In the genomic region with DNA sequence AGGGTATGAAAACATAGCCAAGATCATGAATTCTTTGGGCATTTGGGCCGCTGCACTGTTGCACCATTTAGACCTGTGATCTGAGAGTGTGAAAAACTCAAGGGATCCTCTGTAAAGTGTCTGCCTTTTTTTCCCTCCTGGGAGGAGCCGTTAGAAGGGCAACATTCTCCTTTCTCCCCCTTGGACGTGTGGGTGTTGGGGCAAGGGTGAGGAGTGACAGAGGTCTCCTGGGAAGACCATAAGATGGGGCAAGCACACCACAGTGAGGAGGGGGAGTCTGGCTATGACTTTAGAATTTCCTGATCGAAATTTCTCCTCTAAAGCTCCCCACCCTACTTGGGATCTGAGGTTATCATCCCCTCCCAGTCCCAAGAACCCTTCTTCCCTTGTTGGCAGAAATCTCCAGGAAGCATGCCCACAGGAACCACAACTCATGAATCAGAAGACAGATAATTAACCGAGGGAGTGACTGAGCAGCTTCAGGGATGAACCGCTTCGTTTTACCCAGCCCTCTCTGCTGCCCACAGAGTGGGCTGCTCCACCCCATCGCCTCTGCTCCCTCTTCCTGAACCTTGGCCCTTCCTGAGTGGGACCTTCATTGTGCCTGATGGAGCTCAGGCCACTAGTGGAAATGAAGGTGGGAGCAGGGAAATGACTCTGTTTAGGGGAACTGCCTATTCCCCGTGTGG, we compare ENCODE assay signal across 1 cellular context.
A peak's percentile ranks its signal among the peaks of the same experiment; 100 is the strongest.
TF ChIP-seq lines count a peak whose summit lies in the region.

No MANE protein-coding gene starts in this region.

TF ChIP-seq in GM23338, 12 proteins besides CTCF, POLR2A, EP300 and RAD21:
- TF ChIP-seq EZH2phosphoT487 (IDR thresholded peaks at IDR 0.05; ENCODE audit: unreplicated experiment): no peak
- TF ChIP-seq JUNB (IDR thresholded peaks at IDR 0.05; ENCODE audit: unreplicated experiment): peak; percentile 76
- TF ChIP-seq, protein P1, sequence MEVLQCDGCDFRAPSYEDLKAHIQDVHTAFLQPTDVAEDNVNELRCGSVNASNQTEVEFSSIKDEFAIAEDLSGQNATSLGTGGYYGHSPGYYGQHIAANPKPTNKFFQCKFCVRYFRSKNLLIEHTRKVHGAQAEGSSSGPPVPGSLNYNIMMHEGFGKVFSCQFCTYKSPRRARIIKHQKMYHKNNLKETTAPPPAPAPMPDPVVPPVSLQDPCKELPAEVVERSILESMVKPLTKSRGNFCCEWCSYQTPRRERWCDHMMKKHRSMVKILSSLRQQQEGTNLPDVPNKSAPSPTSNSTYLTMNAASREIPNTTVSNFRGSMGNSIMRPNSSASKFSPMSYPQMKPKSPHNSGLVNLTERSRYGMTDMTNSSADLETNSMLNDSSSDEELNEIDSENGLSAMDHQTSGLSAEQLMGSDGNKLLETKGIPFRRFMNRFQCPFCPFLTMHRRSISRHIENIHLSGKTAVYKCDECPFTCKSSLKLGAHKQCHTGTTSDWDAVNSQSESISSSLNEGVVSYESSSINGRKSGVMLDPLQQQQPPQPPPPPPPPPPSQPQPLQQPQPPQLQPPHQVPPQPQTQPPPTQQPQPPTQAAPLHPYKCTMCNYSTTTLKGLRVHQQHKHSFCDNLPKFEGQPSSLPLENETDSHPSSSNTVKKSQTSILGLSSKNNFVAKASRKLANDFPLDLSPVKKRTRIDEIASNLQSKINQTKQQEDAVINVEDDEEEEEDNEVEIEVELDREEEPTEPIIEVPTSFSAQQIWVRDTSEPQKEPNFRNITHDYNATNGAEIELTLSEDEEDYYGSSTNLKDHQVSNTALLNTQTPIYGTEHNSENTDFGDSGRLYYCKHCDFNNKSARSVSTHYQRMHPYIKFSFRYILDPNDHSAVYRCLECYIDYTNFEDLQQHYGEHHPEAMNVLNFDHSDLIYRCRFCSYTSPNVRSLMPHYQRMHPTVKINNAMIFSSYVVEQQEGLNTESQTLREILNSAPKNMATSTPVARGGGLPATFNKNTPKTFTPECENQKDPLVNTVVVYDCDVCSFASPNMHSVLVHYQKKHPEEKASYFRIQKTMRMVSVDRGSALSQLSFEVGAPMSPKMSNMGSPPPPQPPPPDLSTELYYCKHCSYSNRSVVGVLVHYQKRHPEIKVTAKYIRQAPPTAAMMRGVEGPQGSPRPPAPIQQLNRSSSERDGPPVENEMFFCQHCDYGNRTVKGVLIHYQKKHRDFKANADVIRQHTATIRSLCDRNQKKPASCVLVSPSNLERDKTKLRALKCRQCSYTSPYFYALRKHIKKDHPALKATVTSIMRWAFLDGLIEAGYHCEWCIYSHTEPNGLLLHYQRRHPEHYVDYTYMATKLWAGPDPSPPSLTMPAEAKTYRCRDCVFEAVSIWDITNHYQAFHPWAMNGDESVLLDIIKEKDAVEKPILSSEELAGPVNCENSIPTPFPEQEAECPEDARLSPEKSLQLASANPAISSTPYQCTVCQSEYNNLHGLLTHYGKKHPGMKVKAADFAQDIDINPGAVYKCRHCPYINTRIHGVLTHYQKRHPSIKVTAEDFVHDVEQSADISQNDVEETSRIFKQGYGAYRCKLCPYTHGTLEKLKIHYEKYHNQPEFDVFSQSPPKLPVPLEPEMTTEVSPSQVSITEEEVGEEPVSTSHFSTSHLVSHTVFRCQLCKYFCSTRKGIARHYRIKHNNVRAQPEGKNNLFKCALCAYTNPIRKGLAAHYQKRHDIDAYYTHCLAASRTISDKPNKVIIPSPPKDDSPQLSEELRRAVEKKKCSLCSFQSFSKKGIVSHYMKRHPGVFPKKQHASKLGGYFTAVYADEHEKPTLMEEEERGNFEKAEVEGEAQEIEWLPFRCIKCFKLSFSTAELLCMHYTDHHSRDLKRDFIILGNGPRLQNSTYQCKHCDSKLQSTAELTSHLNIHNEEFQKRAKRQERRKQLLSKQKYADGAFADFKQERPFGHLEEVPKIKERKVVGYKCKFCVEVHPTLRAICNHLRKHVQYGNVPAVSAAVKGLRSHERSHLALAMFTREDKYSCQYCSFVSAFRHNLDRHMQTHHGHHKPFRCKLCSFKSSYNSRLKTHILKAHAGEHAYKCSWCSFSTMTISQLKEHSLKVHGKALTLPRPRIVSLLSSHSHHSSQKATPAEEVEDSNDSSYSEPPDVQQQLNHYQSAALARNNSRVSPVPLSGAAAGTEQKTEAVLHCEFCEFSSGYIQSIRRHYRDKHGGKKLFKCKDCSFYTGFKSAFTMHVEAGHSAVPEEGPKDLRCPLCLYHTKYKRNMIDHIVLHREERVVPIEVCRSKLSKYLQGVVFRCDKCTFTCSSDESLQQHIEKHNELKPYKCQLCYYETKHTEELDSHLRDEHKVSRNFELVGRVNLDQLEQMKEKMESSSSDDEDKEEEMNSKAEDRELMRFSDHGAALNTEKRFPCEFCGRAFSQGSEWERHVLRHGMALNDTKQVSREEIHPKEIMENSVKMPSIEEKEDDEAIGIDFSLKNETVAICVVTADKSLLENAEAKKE (CRISPR knock-in tag; IDR thresholded peaks at IDR 0.05): no peak
